Comparison of ENCODE assay signal across 24 cellular contexts in the genomic region with DNA sequence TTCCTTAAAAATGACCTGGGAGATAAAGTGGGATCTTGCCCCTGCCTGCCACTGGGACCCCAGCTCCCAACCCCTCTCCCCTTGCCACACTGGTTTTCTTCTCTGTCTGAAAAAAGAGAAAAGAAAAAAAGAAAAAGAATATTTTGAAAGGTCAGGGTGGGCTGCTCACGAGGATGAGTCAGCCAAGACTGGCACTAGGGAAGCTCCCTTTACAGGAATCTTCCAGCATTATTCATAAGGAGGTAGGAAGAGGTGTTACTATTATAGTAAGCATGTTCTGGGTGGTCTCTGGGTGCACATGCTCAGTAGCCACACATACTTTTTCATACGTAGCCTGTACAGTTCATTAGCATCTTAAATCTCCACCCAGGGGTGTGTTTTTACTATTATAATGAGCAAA. TPM values are rescaled to one million over a fixed set of nuclear protein-coding genes. Genes with fewer than 3 reads are reported as not detected.
A peak's percentile ranks its signal among the peaks of the same experiment; 100 is the strongest.
DNase-seq lines count a peak whose midpoint lies in the region; ATAC-seq, FAIRE-seq and TF ChIP-seq lines count a peak whose summit lies in the region.
"Had no signal": no experiment of that assay in that cellular context is flagged by ENCODE, and none has a peak within 500 bp of the region (broad histone marks: within the 10 kb centered on the region; RNA-seq: fewer than 3 reads in every experiment).

No MANE protein-coding gene starts in this region.

- H3K4me3 ChIP-seq in bronchial epithelial cell (ENCODE audit: low read depth, low read length), result no peak overlapping the region
- no peak overlapping the region for H3K4me3 ChIP-seq in mesodermal cell (ENCODE audit: extremely low read depth, insufficient read depth, low read length, poor library complexity, severe bottlenecking)

- peak overlapping the region; percentile 92 for H3K27ac ChIP-seq in mesodermal cell (ENCODE audit: low read depth, low read length, severe bottlenecking)

- FAIRE-seq in bronchial epithelial cell (lab: Jason Lieb, UNC), result no peak
- no peak for FAIRE-seq in D721Med (lab: Jason Lieb, UNC)
- FAIRE-seq: GM19239, H54, RCC 7860 had no signal

- H3K27me3 ChIP-seq in bronchial epithelial cell (ENCODE audit: control insufficient read depth, insufficient read depth, low read length), result no peaks in the 10 kb centered on the region
- H3K27me3 ChIP-seq: BE2C had no signal

- DNase-seq in HT1080 (ENCODE audit: low read depth), result peak; percentile 8
- DNase-seq in bronchial epithelial cell (ENCODE audit: low read depth), result peak; percentile 5
- DNase-seq in NCI-H2227 (lab: John Stamatoyannopoulos, UW; ENCODE audit: unreplicated experiment), result no peak
- no peak for DNase-seq in D721Med (ENCODE audit: insufficient read length, low spot score)
- no peak for DNase-seq in NCI-H1105 treated with DMSO at 0.1 percent for 48 hours (lab: John Stamatoyannopoulos, UW)
- DNase-seq: ACHN; BE2C; CD8-positive, alpha-beta memory T cell; DMS153; DND-41; Karpas-422; NCI-H1092; NCI-H1436; NCI-H187 treated with DMSO at 0.1 percent for 48 hours; NCI-H2171 treated with DMSO at 0.1 percent for 48 hours; NCI-H446; NCI-H524 treated with DMSO at 0.1 percent for 48 hours; NCI-H774 had no signal

- TF ChIP-seq CTCF in bronchial epithelial cell (IDR thresholded peaks at IDR 0.05; ENCODE audit: insufficient read depth, low read length, severe bottlenecking) (no peak), D721Med (IDR thresholded peaks at IDR 0.05; ENCODE audit: insufficient read depth, missing control alignments) (no peak)

- H3K36me3 ChIP-seq in bronchial epithelial cell (ENCODE audit: control insufficient read depth, insufficient read depth, low read length) (no peaks in the 10 kb centered on the region), mesodermal cell (ENCODE audit: control insufficient read depth, insufficient read depth, low read length) (no peaks in the 10 kb centered on the region)
- H3K36me3 ChIP-seq: BE2C had no signal

- WGBS in mesodermal cell (ENCODE audit: insufficient coverage in 2 of 2), 2 experiments, result no CpG with 5 or more reads among the region's 2 CpGs

- peaks cover 55% of the 10 kb centered on the region for H3K4me1 ChIP-seq in mesodermal cell (ENCODE audit: control insufficient read depth, insufficient read depth, low read length, poor library complexity, severe bottlenecking)

- H3K9me3 ChIP-seq in mesodermal cell (ENCODE audit: control insufficient read depth, low read length), result no peaks in the 10 kb centered on the region
- H3K9me3 ChIP-seq: BE2C had no signal

- ATAC-seq in HG02884 (IDR thresholded peaks at IDR 0.05; ENCODE audit: unreplicated experiment), result no peak

RNA-seq across cellular contexts. Expression of a gene that starts 46.8 kb away (rescaled TPM):
- total RNA-seq in HT1080 (2014; rRNA removed; shearing (Covaris generic)), result not detected in 2 replicates
- polyA plus RNA-seq in HT1080 (2015; cell fraction: cytosol; rRNA removed), result not detected in 2 replicates
- not detected in 2 replicates for polyA plus RNA-seq in HT1080 (2015; cell fraction: nucleus; rRNA removed)
- not detected in 2 replicates for total RNA-seq in bronchial epithelial cell
- polyA plus RNA-seq in mesodermal cell (2013, experiment 1 of 2), result 366 TPM
- 464 TPM for polyA plus RNA-seq in mesodermal cell (2013, experiment 2 of 2)
- total RNA-seq: CD8-positive, alpha-beta memory T cell had no signal
- polyA plus RNA-seq: CD14-positive monocyte; CD8-positive, alpha-beta memory T cell had no signal

Comparison
In these comparisons a context has a peak if more than half of its experiments do, and no peak if none do; other contexts are left out.
1. DNase-seq: peak in HT1080 (single experiment) and bronchial epithelial cell (single experiment); none in NCI-H2227 (single experiment), D721Med (single experiment) and NCI-H1105 treated with DMSO at 0.1 percent for 48 hours (single experiment).